In genomic region chr16:17555176-17555575, GRCh38 we compare ENCODE assay signal across 18 cellular contexts.
DNase-seq lines count a peak whose midpoint lies in the region; ATAC-seq and TF ChIP-seq lines count a peak whose summit lies in the region.
"Had no signal": no experiment of that assay in that cellular context is flagged by ENCODE, and none has a peak within 500 bp of the region (broad histone marks: within the 10 kb centered on the region; RNA-seq: fewer than 3 reads in every experiment).

No MANE protein-coding gene starts in this region.

- H3K36me3 ChIP-seq in brain microvascular endothelial cell (replicated peaks) (no peaks in the 10 kb centered on the region), osteoblast (ENCODE audit: insufficient read depth, low read length) (no peaks in the 10 kb centered on the region), adrenal gland (replicated peaks in 1 of 2) (no peaks in the 10 kb centered on the region)
- H3K36me3 ChIP-seq: HAP-1 had no signal

- no peaks in the 10 kb centered on the region for H3K9me3 ChIP-seq in osteoblast (ENCODE audit: low read depth, low read length)
- no peaks in the 10 kb centered on the region for H3K9me3 ChIP-seq in adrenal gland (replicated peaks in 1 of 3)
- H3K9me3 ChIP-seq: HAP-1 had no signal

- no peaks in the 10 kb centered on the region for H3K79me2 ChIP-seq in osteoblast (ENCODE audit: insufficient read depth, low read length)

- no peaks in the 10 kb centered on the region for H4K20me1 ChIP-seq in osteoblast (ENCODE audit: insufficient read depth, low read length)

- in situ Hi-C loops in brain microvascular endothelial cell (cut with HindIII; ENCODE audit: low pct_ligation_motif_present, low sequenced_read_pairs), result no loop called here

- 61 to 73% (median 65%) methylated on average over 5 of the region's 5 CpGs for WGBS in adrenal gland, 4 donors

- TF ChIP-seq CTCF in brain microvascular endothelial cell (IDR thresholded peaks at IDR 0.05; ENCODE audit: low read depth, low read length, missing control alignments) (peak; percentile 17), osteoblast (IDR thresholded peaks at IDR 0.05; ENCODE audit: extremely low read depth, low read depth, low read length) (peak; percentile 27), adrenal gland (IDR thresholded peaks at IDR 0.05) (no peak)

- H3K4me2 ChIP-seq in osteoblast (ENCODE audit: insufficient read depth, low read length), result no peak overlapping the region

- no peak overlapping the region for H3K4me3 ChIP-seq in brain microvascular endothelial cell (ENCODE audit: low read depth, low read length)
- H3K4me3 ChIP-seq in osteoblast (ENCODE audit: insufficient read depth, low read length), result no peak overlapping the region
- no peak overlapping the region for H3K4me3 ChIP-seq in adrenal gland
- H3K4me3 ChIP-seq: HAP-1 had no signal

- intact Hi-C loops in adrenal gland (cut with DNase I), result no loop called here

- no peak overlapping the region for H2AFZ ChIP-seq in osteoblast (ENCODE audit: low read length)

- TF ChIP-seq POLR2A in adrenal gland (IDR thresholded peaks at IDR 0.05), result no peak

- H3K4me1 ChIP-seq in osteoblast (ENCODE audit: insufficient read depth, low read length), result peaks cover 20% of the 10 kb centered on the region
- H3K4me1 ChIP-seq in adrenal gland (replicated peaks in 1 of 2), result no peaks in the 10 kb centered on the region
- H3K4me1 ChIP-seq: HAP-1 had no signal

- no peak overlapping the region for H3K27ac ChIP-seq in brain microvascular endothelial cell
- H3K27ac ChIP-seq in osteoblast (ENCODE audit: low read depth, low read length), result no peak overlapping the region
- no peak overlapping the region for H3K27ac ChIP-seq in adrenal gland

- no peaks in the 10 kb centered on the region for H3K27me3 ChIP-seq in brain microvascular endothelial cell (replicated peaks)
- peaks cover 14% of the 10 kb centered on the region for H3K27me3 ChIP-seq in osteoblast (ENCODE audit: insufficient read depth, low read length)
- no peaks in the 10 kb centered on the region for H3K27me3 ChIP-seq in adrenal gland

- peak; percentile 99 for DNase-seq in EH (ENCODE audit: low read depth)
- DNase-seq in M059J (ENCODE audit: low read depth), result peak; percentile 96
- peak; percentile 55 for DNase-seq in brain microvascular endothelial cell
- DNase-seq in osteoblast (ENCODE audit: insufficient read length, low spot score, missing footprints), result peak; percentile 91
- no peak for DNase-seq in activated gamma-delta T cell treated with Interleukin-2 at 50 U/mL for 16 hours
- no peak for DNase-seq in adrenal gland
- DNase-seq in NCI-H2227 (lab: John Stamatoyannopoulos, UW; ENCODE audit: unreplicated experiment), result no peak
- DNase-seq: activated CD4-positive, alpha-beta T cell treated with anti-CD3 and anti-CD28 coated beads, Interleukin-2, amount 10 ng/mL, durations not matched to agents 24 days and 14 days; CD4-positive, CD25-positive, alpha-beta regulatory T cell; DMS79; head of caudate nucleus; kidney; mesendoderm; NCI-H1105 treated with DMSO at 0.1 percent for 48 hours; SHP77; stimulated activated CD4-positive, alpha-beta T cell treated with anti-CD3 and anti-CD28 coated beads, Interleukin-2, amount 100 ng/mL, for 24 hours had no signal

- no peak for ATAC-seq in activated CD4-positive, CD25-positive, alpha-beta regulatory T cell treated with anti-CD3 and anti-CD28 coated beads, Interleukin-2, amount 50 U/mL, for 24 hours

Comparison
In these comparisons a context has a peak if more than half of its experiments do, and no peak if none do; other contexts are left out.
1. DNase-seq: peak in EH (single experiment), M059J (single experiment), brain microvascular endothelial cell (single experiment) and osteoblast (single experiment); none in activated gamma-delta T cell treated with Interleukin-2 at 50 U/mL for 16 hours (single experiment), adrenal gland (0 of 7) and NCI-H2227 (single experiment).
2. CTCF ChIP-seq: peak in brain microvascular endothelial cell (single experiment) and osteoblast (single experiment); none in adrenal gland (0 of 6).